1 cellular context compared by ENCODE assay signal in the genomic region with DNA sequence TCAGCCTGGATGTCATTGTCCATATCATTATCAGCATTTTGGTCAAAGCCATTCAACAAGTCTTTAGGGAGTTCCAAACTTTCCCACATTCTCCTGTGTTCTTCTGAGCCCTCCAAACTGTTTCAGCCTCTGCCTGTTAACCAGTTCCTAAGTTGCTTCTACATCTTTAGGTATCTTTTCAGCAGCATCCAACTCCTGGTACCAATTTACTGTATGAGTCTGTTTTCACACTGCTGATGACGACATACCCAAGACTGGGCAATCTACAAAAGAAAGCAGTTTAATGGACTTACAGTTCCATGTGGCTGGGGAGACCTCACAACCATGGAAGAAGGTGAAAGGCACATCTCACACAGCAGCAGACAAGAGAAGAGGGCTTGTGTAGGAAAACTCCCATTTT.
TF ChIP-seq lines count a peak whose summit lies in the region.

No MANE protein-coding gene starts in this region.

TF ChIP-seq in HepG2, 621 proteins besides CTCF, POLR2A, EP300 and RAD21 (continued from another document):
- TF ChIP-seq, protein P1, sequence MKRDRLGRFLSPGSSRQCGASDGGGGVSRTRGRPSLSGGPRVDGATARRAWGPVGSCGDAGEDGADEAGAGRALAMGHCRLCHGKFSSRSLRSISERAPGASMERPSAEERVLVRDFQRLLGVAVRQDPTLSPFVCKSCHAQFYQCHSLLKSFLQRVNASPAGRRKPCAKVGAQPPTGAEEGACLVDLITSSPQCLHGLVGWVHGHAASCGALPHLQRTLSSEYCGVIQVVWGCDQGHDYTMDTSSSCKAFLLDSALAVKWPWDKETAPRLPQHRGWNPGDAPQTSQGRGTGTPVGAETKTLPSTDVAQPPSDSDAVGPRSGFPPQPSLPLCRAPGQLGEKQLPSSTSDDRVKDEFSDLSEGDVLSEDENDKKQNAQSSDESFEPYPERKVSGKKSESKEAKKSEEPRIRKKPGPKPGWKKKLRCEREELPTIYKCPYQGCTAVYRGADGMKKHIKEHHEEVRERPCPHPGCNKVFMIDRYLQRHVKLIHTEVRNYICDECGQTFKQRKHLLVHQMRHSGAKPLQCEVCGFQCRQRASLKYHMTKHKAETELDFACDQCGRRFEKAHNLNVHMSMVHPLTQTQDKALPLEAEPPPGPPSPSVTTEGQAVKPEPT (CRISPR knock-in tag; IDR thresholded peaks at IDR 0.05; ENCODE audit: low read depth): no peak
- TF ChIP-seq SIN3A (IDR thresholded peaks at IDR 0.05; ENCODE audit: borderline replicate concordance, low read depth, low read length) (no peak), JDP2 (CRISPR knock-in tag; IDR thresholded peaks at IDR 0.05; ENCODE audit: borderline replicate concordance) (no peak), CHD4 (IDR thresholded peaks at IDR 0.05; ENCODE audit: borderline replicate concordance, low read length) (no peak), REPIN1 (CRISPR knock-in tag; IDR thresholded peaks at IDR 0.05; ENCODE audit: borderline replicate concordance, low read depth) (no peak)
- TF ChIP-seq, protein P2, sequence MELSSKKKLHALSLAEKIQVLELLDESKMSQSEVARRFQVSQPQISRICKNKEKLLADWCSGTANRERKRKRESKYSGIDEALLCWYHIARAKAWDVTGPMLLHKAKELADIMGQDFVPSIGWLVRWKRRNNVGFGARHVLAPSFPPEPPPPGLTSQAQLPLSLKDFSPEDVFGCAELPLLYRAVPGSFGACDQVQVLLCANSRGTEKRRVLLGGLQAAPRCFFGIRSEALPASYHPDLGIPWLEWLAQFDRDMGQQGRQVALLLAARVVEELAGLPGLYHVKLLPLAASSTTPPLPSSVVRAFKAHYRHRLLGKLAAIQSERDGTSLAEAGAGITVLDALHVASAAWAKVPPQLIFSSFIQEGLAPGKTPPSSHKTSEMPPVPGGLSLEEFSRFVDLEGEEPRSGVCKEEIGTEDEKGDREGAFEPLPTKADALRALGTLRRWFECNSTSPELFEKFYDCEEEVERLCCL (CRISPR knock-in tag; IDR thresholded peaks at IDR 0.05; ENCODE audit: borderline replicate concordance): no peak
